Comparison of ENCODE assay signal across 1 cellular context in genomic region chr4:55399581-55399980, GRCh38.
TF ChIP-seq lines count a peak whose summit lies in the region.

No MANE protein-coding gene starts in this region.

TF ChIP-seq in HepG2, 621 proteins besides CTCF, POLR2A, EP300 and RAD21:
- TF ChIP-seq PRPF4 (IDR thresholded peaks at IDR 0.05; ENCODE audit: low read depth, low read length, poor library complexity, severe bottlenecking) (no peak), ZNF674 (CRISPR knock-in tag; IDR thresholded peaks at IDR 0.05; ENCODE audit: low read depth) (no peak), FLYWCH1 (CRISPR knock-in tag; IDR thresholded peaks at IDR 0.05) (no peak), REL (CRISPR knock-in tag; conservative IDR thresholded peaks at IDR 0.05) (no peak), ZNF710 (CRISPR knock-in tag; IDR thresholded peaks at IDR 0.05; ENCODE audit: borderline replicate concordance) (no peak), NFE2 (CRISPR knock-in tag; IDR thresholded peaks at IDR 0.05) (no peak), TEAD3 (CRISPR knock-in tag; optimal IDR thresholded peaks at IDR 0.05; ENCODE audit: borderline replicate concordance) (no peak), HNRNPL (IDR thresholded peaks at IDR 0.05; ENCODE audit: low read depth, low read length) (no peak), ZNF530 (CRISPR knock-in tag; IDR thresholded peaks at IDR 0.05; ENCODE audit: low read depth) (no peak), BHLHE40 (IDR thresholded peaks at IDR 0.05; ENCODE audit: low read length) (no peak), EHMT2 (IDR thresholded peaks at IDR 0.05; ENCODE audit: borderline replicate concordance, low read depth, low read length) (no peak), MYNN (CRISPR knock-in tag; IDR thresholded peaks at IDR 0.05; ENCODE audit: low read depth) (no peak)
- TF ChIP-seq, protein P1, sequence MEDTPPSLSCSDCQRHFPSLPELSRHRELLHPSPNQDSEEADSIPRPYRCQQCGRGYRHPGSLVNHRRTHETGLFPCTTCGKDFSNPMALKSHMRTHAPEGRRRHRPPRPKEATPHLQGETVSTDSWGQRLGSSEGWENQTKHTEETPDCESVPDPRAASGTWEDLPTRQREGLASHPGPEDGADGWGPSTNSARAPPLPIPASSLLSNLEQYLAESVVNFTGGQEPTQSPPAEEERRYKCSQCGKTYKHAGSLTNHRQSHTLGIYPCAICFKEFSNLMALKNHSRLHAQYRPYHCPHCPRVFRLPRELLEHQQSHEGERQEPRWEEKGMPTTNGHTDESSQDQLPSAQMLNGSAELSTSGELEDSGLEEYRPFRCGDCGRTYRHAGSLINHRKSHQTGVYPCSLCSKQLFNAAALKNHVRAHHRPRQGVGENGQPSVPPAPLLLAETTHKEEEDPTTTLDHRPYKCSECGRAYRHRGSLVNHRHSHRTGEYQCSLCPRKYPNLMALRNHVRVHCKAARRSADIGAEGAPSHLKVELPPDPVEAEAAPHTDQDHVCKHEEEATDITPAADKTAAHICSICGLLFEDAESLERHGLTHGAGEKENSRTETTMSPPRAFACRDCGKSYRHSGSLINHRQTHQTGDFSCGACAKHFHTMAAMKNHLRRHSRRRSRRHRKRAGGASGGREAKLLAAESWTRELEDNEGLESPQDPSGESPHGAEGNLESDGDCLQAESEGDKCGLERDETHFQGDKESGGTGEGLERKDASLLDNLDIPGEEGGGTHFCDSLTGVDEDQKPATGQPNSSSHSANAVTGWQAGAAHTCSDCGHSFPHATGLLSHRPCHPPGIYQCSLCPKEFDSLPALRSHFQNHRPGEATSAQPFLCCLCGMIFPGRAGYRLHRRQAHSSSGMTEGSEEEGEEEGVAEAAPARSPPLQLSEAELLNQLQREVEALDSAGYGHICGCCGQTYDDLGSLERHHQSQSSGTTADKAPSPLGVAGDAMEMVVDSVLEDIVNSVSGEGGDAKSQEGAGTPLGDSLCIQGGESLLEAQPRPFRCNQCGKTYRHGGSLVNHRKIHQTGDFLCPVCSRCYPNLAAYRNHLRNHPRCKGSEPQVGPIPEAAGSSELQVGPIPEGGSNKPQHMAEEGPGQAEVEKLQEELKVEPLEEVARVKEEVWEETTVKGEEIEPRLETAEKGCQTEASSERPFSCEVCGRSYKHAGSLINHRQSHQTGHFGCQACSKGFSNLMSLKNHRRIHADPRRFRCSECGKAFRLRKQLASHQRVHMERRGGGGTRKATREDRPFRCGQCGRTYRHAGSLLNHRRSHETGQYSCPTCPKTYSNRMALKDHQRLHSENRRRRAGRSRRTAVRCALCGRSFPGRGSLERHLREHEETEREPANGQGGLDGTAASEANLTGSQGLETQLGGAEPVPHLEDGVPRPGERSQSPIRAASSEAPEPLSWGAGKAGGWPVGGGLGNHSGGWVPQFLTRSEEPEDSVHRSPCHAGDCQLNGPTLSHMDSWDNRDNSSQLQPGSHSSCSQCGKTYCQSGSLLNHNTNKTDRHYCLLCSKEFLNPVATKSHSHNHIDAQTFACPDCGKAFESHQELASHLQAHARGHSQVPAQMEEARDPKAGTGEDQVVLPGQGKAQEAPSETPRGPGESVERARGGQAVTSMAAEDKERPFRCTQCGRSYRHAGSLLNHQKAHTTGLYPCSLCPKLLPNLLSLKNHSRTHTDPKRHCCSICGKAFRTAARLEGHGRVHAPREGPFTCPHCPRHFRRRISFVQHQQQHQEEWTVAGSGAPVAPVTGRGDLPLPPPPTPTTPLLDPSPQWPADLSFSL (CRISPR knock-in tag; IDR thresholded peaks at IDR 0.05) = no peak
